In the genomic region with DNA sequence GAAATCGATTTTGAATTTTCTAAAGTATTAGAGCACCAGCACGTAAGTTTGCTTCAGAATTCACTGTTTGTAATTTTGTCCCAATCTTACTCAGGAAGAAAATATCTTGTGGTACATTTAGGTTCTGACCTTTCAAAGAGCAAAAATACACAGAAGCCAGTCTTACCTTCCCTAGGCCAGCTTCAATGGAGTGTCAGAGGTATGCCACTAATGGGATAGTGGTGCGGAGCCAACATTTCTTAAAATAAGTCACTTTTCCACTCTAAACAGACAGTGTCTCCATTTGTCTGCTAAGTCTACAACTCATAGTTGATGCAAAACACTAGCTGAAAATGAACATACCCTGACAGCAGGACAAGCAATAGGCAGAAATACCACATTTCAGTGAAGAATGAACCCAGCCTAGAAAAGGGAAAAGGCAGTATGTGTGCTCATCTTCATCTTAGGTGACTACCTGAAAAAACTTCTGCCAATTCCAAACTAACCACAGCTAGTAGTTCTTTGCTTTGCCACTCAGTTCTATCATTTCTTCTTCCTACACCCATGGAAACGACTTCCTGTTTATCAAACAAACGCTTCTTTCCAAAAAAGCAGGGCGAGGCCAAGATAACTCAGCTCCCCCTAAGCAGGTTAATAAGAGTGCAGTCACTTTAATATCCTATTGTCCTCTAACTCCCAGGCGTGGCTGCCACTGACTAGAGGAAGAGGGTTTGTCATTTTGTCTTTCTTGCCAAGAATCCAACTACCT, we compare ENCODE assay signal across 8 cellular contexts.
DNase-seq lines count a peak whose midpoint lies in the region; ATAC-seq and TF ChIP-seq lines count a peak whose summit lies in the region.

No MANE protein-coding gene starts in this region.

- peaks cover 22% of the 10 kb centered on the region for H3K36me3 Mint-ChIP-seq in stimulated activated naive CD8-positive, alpha-beta T cell treated with anti-CD3 and anti-CD28 coated beads, Interleukin-15, Interleukin-2, amounts not matched to agents 100 ng/mL and 50 ng/mL, for 24 hours (ENCODE audit: low read depth)

- no peak for ATAC-seq in GM21528 (IDR thresholded peaks at IDR 0.05; ENCODE audit: low FRiP score, unreplicated experiment)

- DNase-seq in DMS53 (lab: John Stamatoyannopoulos, UW) (peak; percentile 16), DMS53 treated with DMSO at 0.1 percent for 48 hours (lab: John Stamatoyannopoulos, UW; ENCODE audit: unreplicated experiment) (no peak), T-helper 9 cell (peak; percentile 28), fibroblast of pulmonary artery (ENCODE audit: low read depth) (peak; percentile 55), NCI-H1694 (lab: John Stamatoyannopoulos, UW) (no peak), GOT3 (lab: John Stamatoyannopoulos, UW) (no peak)

- peak overlapping the region; percentile 47 for H3K4me3 Mint-ChIP-seq in stimulated activated naive CD8-positive, alpha-beta T cell treated with anti-CD3 and anti-CD28 coated beads, Interleukin-15, Interleukin-2, amounts not matched to agents 100 ng/mL and 50 ng/mL, for 24 hours

- peaks cover 12% of the 10 kb centered on the region for H3K9me3 Mint-ChIP-seq in stimulated activated naive CD8-positive, alpha-beta T cell treated with anti-CD3 and anti-CD28 coated beads, Interleukin-15, Interleukin-2, amounts not matched to agents 100 ng/mL and 50 ng/mL, for 24 hours

- TF ChIP-seq CTCF in fibroblast of pulmonary artery (IDR thresholded peaks at IDR 0.05; ENCODE audit: low read length, missing control alignments) = no peak

- H3K27me3 Mint-ChIP-seq in stimulated activated naive CD8-positive, alpha-beta T cell treated with anti-CD3 and anti-CD28 coated beads, Interleukin-15, Interleukin-2, amounts not matched to agents 100 ng/mL and 50 ng/mL, for 24 hours = no peaks in the 10 kb centered on the region

- H3K4me3 ChIP-seq in fibroblast of pulmonary artery (replicated peaks; ENCODE audit: low read depth, low read length) = no peak overlapping the region

- H3K27ac Mint-ChIP-seq in stimulated activated naive CD8-positive, alpha-beta T cell treated with anti-CD3 and anti-CD28 coated beads, Interleukin-15, Interleukin-2, amounts not matched to agents 100 ng/mL and 50 ng/mL, for 24 hours = peak overlapping the region; percentile 90

- H3K4me1 Mint-ChIP-seq in stimulated activated naive CD8-positive, alpha-beta T cell treated with anti-CD3 and anti-CD28 coated beads, Interleukin-15, Interleukin-2, amounts not matched to agents 100 ng/mL and 50 ng/mL, for 24 hours (ENCODE audit: low read depth) = peaks cover 79% of the 10 kb centered on the region

Comparison
In these comparisons a context has a peak if more than half of its experiments do, and no peak if none do; other contexts are left out.
1. DNase-seq: peak in DMS53 (single experiment), T-helper 9 cell (single experiment) and fibroblast of pulmonary artery (single experiment); none in DMS53 treated with DMSO at 0.1 percent for 48 hours (single experiment), NCI-H1694 (single experiment) and GOT3 (single experiment).